In the genomic region with DNA sequence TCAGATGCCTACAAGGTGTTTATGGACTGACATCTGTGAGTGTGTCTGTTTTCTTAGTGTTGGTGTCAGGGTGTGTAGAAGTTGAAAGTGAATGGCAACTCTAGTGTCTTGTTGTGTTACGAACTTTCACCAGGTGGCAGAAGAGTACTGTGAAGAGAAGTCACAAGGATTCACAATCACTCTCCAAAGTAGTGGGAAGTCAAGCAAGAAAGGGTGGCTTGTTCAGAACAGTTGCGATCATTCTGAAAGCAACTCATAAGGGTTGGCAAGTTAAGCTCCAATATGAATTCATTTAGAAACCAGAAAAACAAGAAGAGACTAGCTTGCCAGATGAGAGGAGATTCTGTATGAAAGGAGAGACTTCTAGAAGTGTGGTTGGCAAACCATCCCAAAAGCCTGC, we compare ENCODE assay signal across 8 cellular contexts.
A peak's percentile ranks its signal among the peaks of the same experiment; 100 is the strongest.
DNase-seq lines count a peak whose midpoint lies in the region; ATAC-seq and TF ChIP-seq lines count a peak whose summit lies in the region.

No MANE protein-coding gene starts in this region.

- no peaks in the 10 kb centered on the region for H3K9me2 ChIP-seq in PC-3 (replicated peaks; ENCODE audit: low read length)

- no peaks in the 10 kb centered on the region for H3K79me2 ChIP-seq in PC-3 (ENCODE audit: low read length)

- ATAC-seq in GM19397 (IDR thresholded peaks at IDR 0.05; ENCODE audit: unreplicated experiment) (peak; percentile 47), HG03342 (IDR thresholded peaks at IDR 0.05; ENCODE audit: unreplicated experiment) (peak; percentile 65), PC-3 (peak; percentile 27), body of pancreas (peak; percentile 51)

- no peak overlapping the region for H3K9ac ChIP-seq in PC-3 (ENCODE audit: low read length)

- DNase-seq in NCI-H2196 (lab: John Stamatoyannopoulos, UW; ENCODE audit: unreplicated experiment) (peak; percentile 16), NCI-H2196 treated with DMSO at 0.1 percent for 48 hours (lab: John Stamatoyannopoulos, UW; ENCODE audit: unreplicated experiment) (no peak), PC-3 (peak; percentile 99), body of pancreas (peak in 1 of 4 donors; percentile 55), kidney glomerular epithelial cell (lab: John Stamatoyannopoulos, UW) (peak; percentile 92), stromal cell of bone marrow (ENCODE audit: low read depth) (peak; percentile 68)

- peak overlapping the region; percentile 19; the same call in 1 of the 2 replicates for H2AFZ ChIP-seq in PC-3 (ENCODE audit: low read length)

- peaks cover 5% of the 10 kb centered on the region; the same call in 1 of the 2 replicates for H4K20me1 ChIP-seq in PC-3 (ENCODE audit: low read length)

- H3K4me1 ChIP-seq in PC-3 (ENCODE audit: insufficient read depth, low read length), result peaks cover 34% of the 10 kb centered on the region
- no peaks in the 10 kb centered on the region for H3K4me1 ChIP-seq in body of pancreas

- intact Hi-C loops in PC-3 (cut with micrococcal nuclease), result loop anchor here (1.0 to 10.0 kb wide), 9 partner anchors 78 to 1330 kb away; a partner anchor contains a TSS
- intact Hi-C loops in body of pancreas (cut with DNase I), result loop anchor here (5.0 kb wide), 1 partner anchor 462 kb away; a partner anchor contains a TSS

- TF ChIP-seq CTCF in PC-3 (conservative IDR thresholded peaks at IDR 0.05; ENCODE audit: low read depth, low read length), result peak; percentile 100
- TF ChIP-seq CTCF in body of pancreas (IDR thresholded peaks at IDR 0.05), result peak in 6 of 7 experiments; percentile 19 to 68 (median 63)

- H3K27ac ChIP-seq in PC-3 (ENCODE audit: low read length) (no peak overlapping the region), body of pancreas (no peak overlapping the region)

- H3K36me3 ChIP-seq in PC-3 (ENCODE audit: low read depth, low read length) (no peaks in the 10 kb centered on the region), body of pancreas (replicated peaks in 1 of 2; ENCODE audit: insufficient read depth in 1 of 2, low read depth in 2 of 2) (no peaks in the 10 kb centered on the region)

- H3K9me3 ChIP-seq in PC-3 (ENCODE audit: low read length) (no peaks in the 10 kb centered on the region), body of pancreas (no peaks in the 10 kb centered on the region)

- 7 to 16% methylated on average over 2 of the region's 2 CpGs for whole genome bisulfite sequencing in body of pancreas, 2 donors

- no TSS peak for BruUV-seq in PC-3 (replicated peaks; lab: Mats Ljungman, UMichigan)

- POLR2A ChIA-PET in PC-3 (lab: Charles Lee; ENCODE audit: unreplicated experiment), result interaction anchor here (0.5 to 0.9 kb wide), 2 partner anchors 231 to 944 kb away, joined by 5 to 6 read pairs; no protein-coding TSS in a partner anchor

- no peaks in the 10 kb centered on the region for H3K27me3 ChIP-seq in PC-3 (ENCODE audit: low read length)
- no peaks in the 10 kb centered on the region for H3K27me3 ChIP-seq in body of pancreas

- CTCF ChIA-PET in PC-3 (lab: Charles Lee), result interaction anchor here (0.6 to 4.5 kb wide), 16 partner anchors 78 to 762 kb away, joined by 3 to 46 read pairs (median 4); no protein-coding TSS in a partner anchor

- peaks cover 6% of the 10 kb centered on the region for H3F3A ChIP-seq in PC-3 (ENCODE audit: low read length, unreplicated experiment)

- H3K4me2 ChIP-seq in PC-3 (ENCODE audit: low read length), result peak overlapping the region; percentile 57

- H3K4me3 ChIP-seq in PC-3 (ENCODE audit: low read length) (no peak overlapping the region), body of pancreas (no peak overlapping the region)

- TF ChIP-seq POLR2A in body of pancreas (IDR thresholded peaks at IDR 0.05), result no peak
